ENCODE assay signal across 15 cellular contexts in the genomic region with DNA sequence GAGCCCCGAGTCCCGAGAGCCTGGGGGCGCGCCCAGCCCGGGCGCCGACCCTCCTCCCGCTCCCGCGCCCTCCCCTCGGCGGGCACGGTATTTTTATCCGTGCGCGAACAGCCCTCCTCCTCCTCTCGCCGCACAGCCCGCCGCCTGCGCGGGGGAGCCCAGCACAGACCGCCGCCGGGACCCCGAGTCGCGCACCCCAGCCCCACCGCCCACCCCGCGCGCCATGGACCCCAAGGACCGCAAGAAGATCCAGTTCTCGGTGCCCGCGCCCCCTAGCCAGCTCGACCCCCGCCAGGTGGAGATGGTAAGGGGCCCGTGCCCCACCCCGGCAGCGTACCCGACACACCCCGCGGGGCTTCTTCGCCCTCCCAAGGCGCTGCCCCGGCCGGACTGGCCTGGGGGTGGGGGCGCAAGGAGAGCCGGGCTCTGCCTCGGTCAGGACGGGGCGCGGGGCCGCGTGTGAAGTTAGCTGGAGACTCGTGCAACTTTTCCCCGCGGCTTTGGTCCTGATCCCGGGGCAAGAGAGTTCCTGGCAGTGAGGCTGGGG. TPM values are rescaled to one million over a fixed set of nuclear protein-coding genes. Genes with fewer than 3 reads are reported as not detected.
A peak's percentile ranks its signal among the peaks of the same experiment; 100 is the strongest.
DNase-seq lines count a peak whose midpoint lies in the region; ATAC-seq and TF ChIP-seq lines count a peak whose summit lies in the region.
"Had no signal": no experiment of that assay in that cellular context is flagged by ENCODE, and none has a peak within 500 bp of the region (broad histone marks: within the 10 kb centered on the region; RNA-seq: fewer than 3 reads in every experiment).

No MANE protein-coding gene starts in this region.

- H3K4me1 Mint-ChIP-seq in mesothelial cell of epicardium, result peaks cover 28% of the 10 kb centered on the region
- H3K4me1 Mint-ChIP-seq in stimulated activated memory B cell treated with anti-CD40 and anti-IgM and Interleukin-4, amounts not matched to agents 10 μg/mL and 1 μg/mL and 100 μg/mL, for 72 hours, result peaks cover 27% of the 10 kb centered on the region

- no peak overlapping the region for H3K27ac Mint-ChIP-seq in mesothelial cell of epicardium
- no peak overlapping the region for H3K27ac Mint-ChIP-seq in stimulated activated memory B cell treated with anti-CD40 and anti-IgM and Interleukin-4, amounts not matched to agents 10 μg/mL and 1 μg/mL and 100 μg/mL, for 72 hours
- H3K27ac Mint-ChIP-seq: activated naive CD8-positive, alpha-beta T cell treated with anti-CD3 and anti-CD28 coated beads, Interleukin-2, amount 10 ng/mL, durations not matched to agents 7 days and 5 days had no signal

- H3K4me1 ChIP-seq in colonic mucosa (peaks cover 3% of the 10 kb centered on the region), suprapubic skin (peaks cover 70% of the 10 kb centered on the region)

- no peak for ATAC-seq in stimulated activated memory B cell treated with anti-CD40 and anti-IgM and Interleukin-4, amounts not matched to agents 10 μg/mL and 1 μg/mL and 100 μg/mL, for 72 hours

- no peak for TF ChIP-seq EP300 in suprapubic skin (IDR thresholded peaks at IDR 0.05)

- no peaks in the 10 kb centered on the region for H3K9me3 Mint-ChIP-seq in mesothelial cell of epicardium
- H3K9me3 Mint-ChIP-seq in stimulated activated memory B cell treated with anti-CD40 and anti-IgM and Interleukin-4, amounts not matched to agents 10 μg/mL and 1 μg/mL and 100 μg/mL, for 72 hours, result no peaks in the 10 kb centered on the region
- H3K9me3 Mint-ChIP-seq: activated naive CD8-positive, alpha-beta T cell treated with anti-CD3 and anti-CD28 coated beads, Interleukin-2, amount 10 ng/mL, durations not matched to agents 7 days and 5 days had no signal

- H3K27ac ChIP-seq in colonic mucosa, result peak overlapping the region; percentile 89
- peak overlapping the region; percentile 79 for H3K27ac ChIP-seq in suprapubic skin

- TF ChIP-seq CTCF in colonic mucosa (IDR thresholded peaks at IDR 0.05), result no peak
- TF ChIP-seq CTCF in mesothelial cell of epicardium (IDR thresholded peaks at IDR 0.05; ENCODE audit: unreplicated experiment), result no peak
- TF ChIP-seq CTCF in suprapubic skin (IDR thresholded peaks at IDR 0.05), result no peak

- H3K27me3 ChIP-seq in colonic mucosa (peaks cover 11% of the 10 kb centered on the region), suprapubic skin (peaks cover 68% of the 10 kb centered on the region)

- intact Hi-C loops in colonic mucosa (cut with DNase I), result loop anchor here (5.0 kb wide), 1 partner anchor 110 kb away; a partner anchor contains a TSS

- H3K4me3 ChIP-seq in colonic mucosa, result peak overlapping the region; percentile 51
- H3K4me3 ChIP-seq in suprapubic skin, result peak overlapping the region; percentile 44

- no peak for TF ChIP-seq POLR2A in suprapubic skin (IDR thresholded peaks at IDR 0.05)

- peaks cover 78% of the 10 kb centered on the region for H3K27me3 Mint-ChIP-seq in mesothelial cell of epicardium (ENCODE audit: low read depth)
- peaks cover 65% of the 10 kb centered on the region for H3K27me3 Mint-ChIP-seq in stimulated activated memory B cell treated with anti-CD40 and anti-IgM and Interleukin-4, amounts not matched to agents 10 μg/mL and 1 μg/mL and 100 μg/mL, for 72 hours

- no peaks in the 10 kb centered on the region for H3K9me3 ChIP-seq in colonic mucosa
- no peaks in the 10 kb centered on the region for H3K9me3 ChIP-seq in suprapubic skin

- H3K36me3 ChIP-seq in colonic mucosa (no peaks in the 10 kb centered on the region), suprapubic skin (no peaks in the 10 kb centered on the region)

- no peaks in the 10 kb centered on the region for H3K36me3 Mint-ChIP-seq in mesothelial cell of epicardium
- no peaks in the 10 kb centered on the region for H3K36me3 Mint-ChIP-seq in stimulated activated memory B cell treated with anti-CD40 and anti-IgM and Interleukin-4, amounts not matched to agents 10 μg/mL and 1 μg/mL and 100 μg/mL, for 72 hours
- H3K36me3 Mint-ChIP-seq: activated naive CD8-positive, alpha-beta T cell treated with anti-CD3 and anti-CD28 coated beads, Interleukin-2, amount 10 ng/mL, durations not matched to agents 7 days and 5 days had no signal

- peak; percentile 39 for DNase-seq in DMS 273 (lab: John Stamatoyannopoulos, UW; ENCODE audit: unreplicated experiment)
- no peak for DNase-seq in DMS 273 treated with DMSO at 0.1 percent for 48 hours (lab: John Stamatoyannopoulos, UW)
- DNase-seq in colonic mucosa, result no peak
- DNase-seq in mesothelial cell of epicardium (ENCODE audit: low spot score in 2 of 2, unreplicated experiment in 2 of 2), result no peak
- DNase-seq in suprapubic skin (ENCODE audit: low spot score in 2 of 2), result no peak
- DNase-seq in NCI-H774 (lab: John Stamatoyannopoulos, UW), result no peak
- DNase-seq in NCI-H1930 (lab: John Stamatoyannopoulos, UW), result no peak
- DNase-seq: 8988T; activated CD4-positive, alpha-beta T cell treated with anti-CD3 and anti-CD28 coated beads, Interleukin-2, amount 50 U/mL, for 48 hours; activated naive CD8-positive, alpha-beta T cell treated with anti-CD3 and anti-CD28 coated beads, Interleukin-2, amount 10 ng/mL, durations not matched to agents 7 days and 5 days; GF-D8; NCI-H2081 treated with DMSO at 0.1 percent for 48 hours had no signal

- peak overlapping the region; percentile 65 for H3K4me3 Mint-ChIP-seq in mesothelial cell of epicardium
- no peak overlapping the region for H3K4me3 Mint-ChIP-seq in stimulated activated memory B cell treated with anti-CD40 and anti-IgM and Interleukin-4, amounts not matched to agents 10 μg/mL and 1 μg/mL and 100 μg/mL, for 72 hours

- H3K9ac ChIP-seq in colonic mucosa (ENCODE audit: low read depth in 2 of 2, low read length in 2 of 2), result peak overlapping the region; percentile 93 to 95

- under 1% methylated on average over 24 of the region's 60 CpGs for WGBS in suprapubic skin

RNA-seq across cellular contexts. Expression of a gene that starts 0.5 kb away (rescaled TPM):
- total RNA-seq in colonic mucosa (100 to 1,000 TPM; 331 to 350 TPM), mesothelial cell of epicardium (0.58 to 0.75 TPM (median 0.75 TPM) in 3 replicates), suprapubic skin (100 to 1,000 TPM in 1 of 4 donors, 10 to 100 TPM in 3; 43.7 to 112 (median 70.4) TPM)
- total RNA-seq: activated naive CD8-positive, alpha-beta T cell treated with anti-CD3 and anti-CD28 coated beads, Interleukin-2, amount 10 ng/mL, durations not matched to agents 7 days and 5 days; mononuclear cell had no signal

RNA-seq across cellular contexts. Expression of a gene that starts 9.7 kb away (rescaled TPM):
- 10 to 100 TPM; 30.0 to 41.3 TPM for total RNA-seq in colonic mucosa
- 55.6 to 56.6 TPM (median 56.2 TPM) in 3 replicates for total RNA-seq in mesothelial cell of epicardium
- total RNA-seq in suprapubic skin, result 100 to 1,000 TPM in 2 of 4 donors, 10 to 100 TPM in 2; 51.7 to 156 (median 83.9) TPM

RNA-seq across cellular contexts. Expression of a gene that starts 19.5 kb away (rescaled TPM):
- total RNA-seq in colonic mucosa (not detected), mesothelial cell of epicardium (0.09 TPM in 1 of 3 replicates, not detected in the others), suprapubic skin (not detected)
- total RNA-seq: activated naive CD8-positive, alpha-beta T cell treated with anti-CD3 and anti-CD28 coated beads, Interleukin-2, amount 10 ng/mL, durations not matched to agents 7 days and 5 days; SK-MEL-5 had no signal

RNA-seq across cellular contexts. Expression of a gene that starts 37.9 kb away (rescaled TPM):
- total RNA-seq in colonic mucosa (1 to 10 TPM in 1 of 2 donors, under 1 TPM in 1; 0.49 to 1.2 TPM), mesothelial cell of epicardium (1.6 to 3.0 TPM (median 2.3 TPM) in 3 replicates), suprapubic skin (1 to 10 TPM in 2 of 4 donors, under 1 TPM in 1, not detected in 1; 0.57 to 2.4 (median 1.1) TPM)

RNA-seq across cellular contexts. Expression of a gene that starts 41.0 kb away (rescaled TPM):
- total RNA-seq in colonic mucosa (under 1 TPM in 1 of 2 donors, not detected in 1; 0.47 TPM), mesothelial cell of epicardium (1.7 to 2.1 TPM (median 1.7 TPM) in 3 replicates), suprapubic skin (1 to 10 TPM in 2 of 4 donors, under 1 TPM in 2; 0.53 to 1.6 (median 1.1) TPM)
- total RNA-seq: activated naive CD8-positive, alpha-beta T cell treated with anti-CD3 and anti-CD28 coated beads, Interleukin-2, amount 10 ng/mL, durations not matched to agents 7 days and 5 days; mononuclear cell; SK-MEL-5 had no signal

Comparison
In these comparisons a context has a peak if more than half of its experiments do, and no peak if none do; other contexts are left out.
1. RNA of a gene that starts 0.5 kb away (total RNA-seq): 331 to 350 TPM in colonic mucosa and 43.7 to 112 TPM in suprapubic skin; 0.58 to 0.75 TPM in mesothelial cell of epicardium; every median in the first group is over 10 times any median in the second.